ENCODE assay signal across 8 cellular contexts in genomic region chr16:3690470-3690918, GRCh38. TPM values are rescaled to one million over a fixed set of nuclear protein-coding genes. Genes with fewer than 3 reads are reported as not detected.
DNase-seq lines count a peak whose midpoint lies in the region; ATAC-seq and TF ChIP-seq lines count a peak whose summit lies in the region.

No MANE protein-coding gene starts in this region.

- TF ChIP-seq CTCF in A673 (conservative IDR thresholded peaks at IDR 0.05; ENCODE audit: low read depth, low read length) (peak; percentile 98), fibroblast of lung (conservative IDR thresholded peaks at IDR 0.05 in 1 of 2, IDR thresholded peaks at IDR 0.05 in 1 of 2; ENCODE audit: low read depth in 1 of 2, low read length in 2 of 2) (peak; percentile 78 to 87), natural killer cell (IDR thresholded peaks at IDR 0.05) (peak; percentile 88)

- H3K9me3 Mint-ChIP-seq in natural killer cell: no peaks in the 10 kb centered on the region

- H3K27ac Mint-ChIP-seq in natural killer cell: peak overlapping the region; percentile 60 to 79

- DNase-seq in A673 (ENCODE audit: low spot score) (peak; percentile 95), KG1 (lab: John Stamatoyannopoulos, UW) (peak; percentile 37), RKO (ENCODE audit: low spot score) (peak; percentile 86), fibroblast of lung (ENCODE audit: low read depth in 2 of 2) (peak; percentile 89 to 94), natural killer cell (peak; percentile 81)
- DNase-seq in activated T-helper 1 cell treated with anti-CD3 and anti-CD28 coated beads, Interleukin-2, amount 50 U/mL, for 16 hours (ENCODE audit: low read depth in 1 of 2, low spot score in 1 of 2): peak; percentile 67 to 71
- DNase-seq in stimulated activated CD8-positive, alpha-beta memory T cell treated with anti-CD3 and anti-CD28 coated beads, Interleukin-7, amount 100 ng/mL, for 48 hours (ENCODE audit: extremely low read depth in 1 of 2, low read depth in 1 of 2): peak; percentile 63 to 70

- BruUV-seq in A673 (replicated peaks; lab: Mats Ljungman, UMichigan): no TSS peak

- peaks cover 51% of the 10 kb centered on the region for H3K36me3 ChIP-seq in A673 (ENCODE audit: insufficient read depth, low read length, poor library complexity, severe bottlenecking)
- peaks cover 6% of the 10 kb centered on the region for H3K36me3 ChIP-seq in fibroblast of lung (ENCODE audit: control insufficient read depth, insufficient read depth, low read length)

- H3K36me3 Mint-ChIP-seq in natural killer cell: no peaks in the 10 kb centered on the region

- intact Hi-C loops in A673 (cut with micrococcal nuclease; ENCODE audit: unreplicated experiment): loop anchor here (10.0 kb wide), 2 partner anchors 184 to 564 kb away; no protein-coding TSS in a partner anchor
- intact Hi-C loops in natural killer cell (cut with micrococcal nuclease): loop anchor here (2.0 kb wide), 1 partner anchor 188 kb away; no protein-coding TSS in a partner anchor

- peaks cover 9% of the 10 kb centered on the region in 2 donors for H3K4me1 Mint-ChIP-seq in natural killer cell

- POLR2A ChIA-PET in A673 (lab: Charles Lee; ENCODE audit: low non-redundant PET): no interaction called here

- peak overlapping the region; percentile 82 for H2AFZ ChIP-seq in fibroblast of lung (ENCODE audit: low read length)

- ATAC-seq in GM18870 (IDR thresholded peaks at IDR 0.05; ENCODE audit: unreplicated experiment) (peak; percentile 64), natural killer cell (peak; percentile 96 to 99 (median 97))

- peak overlapping the region; percentile 71 for H3K4me2 ChIP-seq in fibroblast of lung (ENCODE audit: extremely low read depth, insufficient read depth, low read length)

- H3K27me3 ChIP-seq in A673 (replicated peaks; ENCODE audit: insufficient read depth, low read depth, low read length, poor library complexity): no peaks in the 10 kb centered on the region
- no peaks in the 10 kb centered on the region for H3K27me3 ChIP-seq in fibroblast of lung (ENCODE audit: control insufficient read depth, insufficient read depth, low read length)

- H3K4me3 ChIP-seq in A673 (ENCODE audit: low read depth, low read length, poor library complexity, severe bottlenecking) (no peak overlapping the region), fibroblast of lung (replicated peaks in 1 of 4; ENCODE audit: control extremely low read depth in 1 of 4, insufficient read depth in 1 of 4, low read depth in 3 of 4, low read length in 4 of 4) (peak overlapping the region in 3 of 4 experiments; percentile 13 to 52 (median 38))

- H3K27me3 Mint-ChIP-seq in natural killer cell (ENCODE audit: low read depth in 2 of 2): no peaks in the 10 kb centered on the region

- no peaks in the 10 kb centered on the region for H4K20me1 ChIP-seq in fibroblast of lung (ENCODE audit: control insufficient read depth, extremely low read depth, insufficient read depth, low read length)

- CTCF ChIA-PET in A673 (lab: Charles Lee): interaction anchor here (0.5 to 1.6 kb wide), 8 partner anchors 7 to 714 kb away, joined by 3 to 18 read pairs (median 4); no protein-coding TSS in a partner anchor

- no peaks in the 10 kb centered on the region for H3K79me2 ChIP-seq in fibroblast of lung (ENCODE audit: control insufficient read depth, insufficient read depth, low read length)

- peak overlapping the region; percentile 89 for H3K4me3 Mint-ChIP-seq in natural killer cell

- H3K9ac ChIP-seq in fibroblast of lung (ENCODE audit: insufficient read depth, low read length): no peak overlapping the region

- H3K4me1 ChIP-seq in A673 (ENCODE audit: insufficient read depth, low read length, poor library complexity, severe bottlenecking) (peaks cover 12% of the 10 kb centered on the region), fibroblast of lung (ENCODE audit: control insufficient read depth, extremely low read depth, insufficient read depth, low read length) (peaks cover 3% of the 10 kb centered on the region)

- H3K27ac ChIP-seq in A673 (ENCODE audit: low read depth, low read length, poor library complexity, severe bottlenecking): peak overlapping the region; percentile 21
- H3K27ac ChIP-seq in fibroblast of lung (ENCODE audit: insufficient read depth, low read length): peak overlapping the region; percentile 60

- no peaks in the 10 kb centered on the region for H3K9me3 ChIP-seq in A673 (ENCODE audit: low read depth, low read length, poor library complexity, severe bottlenecking)
- no peaks in the 10 kb centered on the region for H3K9me3 ChIP-seq in fibroblast of lung (ENCODE audit: control insufficient read depth, insufficient read depth, low read depth, low read length)

RNA-seq across cellular contexts. Expression of gene TRAP1, which starts 26.8 kb away (rescaled TPM):
- 280 and 300 TPM in 2 replicates for total RNA-seq in A673 (2021)
- 42.6 and 97.8 TPM in 2 replicates for total RNA-seq in fibroblast of lung
- polyA plus RNA-seq in fibroblast of lung: 52.1 and 110 TPM in 2 replicates
- polyA plus RNA-seq in fibroblast of lung (2012): 66.5 and 130 TPM in 2 replicates
- 304 and 369 TPM in 2 replicates for polyA minus RNA-seq in fibroblast of lung (ENCODE audit: low replicate concordance)
- 10 to 100 TPM; 33.7 to 56.7 (median 54.6) TPM for total RNA-seq in natural killer cell

RNA-seq across cellular contexts. Expression of gene DNASE1, which starts 36.0 kb away (rescaled TPM):
- total RNA-seq in A673 (2021) (17.9 and 19.1 TPM in 2 replicates), fibroblast of lung (18.5 and 29.1 TPM in 2 replicates), natural killer cell (10 to 100 TPM; 29.9 to 47.8 (median 34.9) TPM)
- 2.9 and 4.5 TPM in 2 replicates for polyA plus RNA-seq in fibroblast of lung
- 5.4 and 5.8 TPM in 2 replicates for polyA plus RNA-seq in fibroblast of lung (2012)
- 6.6 and 49.6 TPM in 2 replicates for polyA minus RNA-seq in fibroblast of lung (ENCODE audit: low replicate concordance)

Comparison
In these comparisons a context has a peak if more than half of its experiments do, and no peak if none do; other contexts are left out.
1. DNase-seq: peak in every context shown above with its lines; median percentile 95 in A673; 92 in fibroblast of lung; 86 in RKO; 81 in natural killer cell; 69 in activated T-helper 1 cell treated with anti-CD3 and anti-CD28 coated beads, Interleukin-2, amount 50 U/mL, for 16 hours; 66 in stimulated activated CD8-positive, alpha-beta memory T cell treated with anti-CD3 and anti-CD28 coated beads, Interleukin-7, amount 100 ng/mL, for 48 hours; 37 in KG1.